Comparison of ENCODE assay signal across 9 cellular contexts in the genomic region with DNA sequence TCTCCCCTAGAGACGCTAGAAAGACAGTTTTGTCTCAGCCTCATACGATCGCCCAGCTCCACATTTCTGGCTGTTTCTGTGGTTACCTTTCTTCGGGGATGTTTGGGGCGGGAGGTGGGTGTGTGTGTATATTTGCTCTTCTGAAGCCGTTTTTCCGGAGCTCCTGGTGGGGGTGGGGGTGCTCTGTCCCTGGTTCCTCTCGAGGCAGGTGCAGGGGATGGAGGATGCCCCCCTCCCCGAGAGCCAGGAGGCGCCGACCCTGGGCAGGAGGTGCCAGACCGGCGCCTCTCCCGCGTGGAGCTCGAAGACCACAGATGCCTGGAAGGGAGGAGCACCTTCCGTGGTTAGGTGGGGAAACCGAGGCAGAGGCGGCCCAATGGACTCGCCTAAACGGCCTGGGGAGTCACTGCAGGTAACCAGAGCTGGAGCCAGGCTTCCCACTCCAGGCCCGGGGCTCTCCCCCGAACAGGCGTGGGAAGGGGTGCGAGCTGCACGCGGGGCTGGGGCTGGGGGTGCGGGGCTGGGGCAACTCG. TPM values are rescaled to one million over a fixed set of nuclear protein-coding genes. Genes with fewer than 3 reads are reported as not detected.
DNase-seq lines count a peak whose midpoint lies in the region; ATAC-seq, FAIRE-seq and TF ChIP-seq lines count a peak whose summit lies in the region.
"Had no signal": no experiment of that assay in that cellular context is flagged by ENCODE, and none has a peak within 500 bp of the region (broad histone marks: within the 10 kb centered on the region; RNA-seq: fewer than 3 reads in every experiment).

No MANE protein-coding gene starts in this region.

- peak overlapping the region; percentile 80 for H3K27ac Mint-ChIP-seq in activated T-helper 1 cell treated with anti-CD3 and anti-CD28 coated beads, Interleukin-12 subunit alpha, Interleukin-12 subunit beta, Interleukin-2, Interleukin-4 antibody, amounts not matched to agents 30 ng/mL and 10 ng/mL and 1 ng/mL, durations not matched to agents 14 hours and 24 hours and 36 hours

- H2AFZ ChIP-seq in HepG2 (ENCODE audit: low read length), result no peak overlapping the region

- intact Hi-C loops in heart right ventricle (cut with DNase I) (loop anchor here in 8 of 10 donors (2.0 to 10.0 kb wide), 9 partner anchors 100 to 177 kb away; a partner anchor contains a TSS), Right ventricle myocardium inferior (cut with DNase I) (loop anchor here (5.0 to 10.0 kb wide), 2 partner anchors 65 to 177 kb away; a partner anchor contains a TSS), HepG2 (cut with micrococcal nuclease; ENCODE audit: unreplicated experiment) (loop anchor here (1.0 to 2.0 kb wide), 3 partner anchors 17 to 179 kb away; a partner anchor contains a TSS)
- intact Hi-C loops in activated T-helper 1 cell treated with anti-CD3 and anti-CD28 coated beads, Interleukin-12 subunit alpha, Interleukin-12 subunit beta, Interleukin-2, Interleukin-4 antibody, amounts not matched to agents 30 ng/mL and 10 ng/mL and 1 ng/mL, durations not matched to agents 14 hours and 24 hours and 36 hours (cut with micrococcal nuclease), result loop anchor here (1.0 to 10.0 kb wide), 10 partner anchors 106 to 1453 kb away; a partner anchor contains a TSS

- H3K27me3 ChIP-seq in heart right ventricle, result no peaks in the 10 kb centered on the region
- H3K27me3 ChIP-seq in HepG2 (ENCODE audit: control insufficient read depth in 1 of 2, insufficient read depth in 2 of 2, low read length in 2 of 2), result no peaks in the 10 kb centered on the region; a peak in 1 of 5 replicates
- H3K27me3 ChIP-seq in thoracic aorta (replicated peaks; ENCODE audit: insufficient read depth), result no peaks in the 10 kb centered on the region

- peak overlapping the region; percentile 78 for H3K4me3 Mint-ChIP-seq in activated T-helper 1 cell treated with anti-CD3 and anti-CD28 coated beads, Interleukin-12 subunit alpha, Interleukin-12 subunit beta, Interleukin-2, Interleukin-4 antibody, amounts not matched to agents 30 ng/mL and 10 ng/mL and 1 ng/mL, durations not matched to agents 14 hours and 24 hours and 36 hours

- no peak for FAIRE-seq in HepG2 (lab: Jason Lieb, UNC)
- FAIRE-seq: endometrium had no signal

- H3K4me3 ChIP-seq in heart right ventricle (peak overlapping the region; percentile 79 to 98 (median 84)), HepG2 (replicated peaks in 1 of 3; ENCODE audit: insufficient read depth in 1 of 3, low read depth in 2 of 3, low read length in 3 of 3) (peak overlapping the region; percentile 52 to 83 (median 70)), thoracic aorta (peak overlapping the region; percentile 86)

- H3K79me2 ChIP-seq in HepG2 (ENCODE audit: insufficient read depth, low read length), result peaks cover 40% of the 10 kb centered on the region

- H3K36me3 ChIP-seq in heart right ventricle (no peaks in the 10 kb centered on the region), HepG2 (replicated peaks in 1 of 2; ENCODE audit: control insufficient read depth in 1 of 2, insufficient read depth in 2 of 2, low read length in 2 of 2) (0 out of 5 replicates have a peak, but pooled peaks cover 0 to 2% of the 10 kb centered on the region in 2 experiments), thoracic aorta (no peaks in the 10 kb centered on the region)

- H3K36me3 Mint-ChIP-seq in activated T-helper 1 cell treated with anti-CD3 and anti-CD28 coated beads, Interleukin-12 subunit alpha, Interleukin-12 subunit beta, Interleukin-2, Interleukin-4 antibody, amounts not matched to agents 30 ng/mL and 10 ng/mL and 1 ng/mL, durations not matched to agents 14 hours and 24 hours and 36 hours (ENCODE audit: low read depth), result peaks cover 3% of the 10 kb centered on the region

- TF ChIP-seq CTCF in heart right ventricle (IDR thresholded peaks at IDR 0.05) (no peak), HepG2 (CRISPR knock-in tag; IDR thresholded peaks at IDR 0.05) (no peak), thoracic aorta (IDR thresholded peaks at IDR 0.05) (no peak)

- in situ Hi-C loops in HepG2 (cut with HindIII; ENCODE audit: extremely low pct_ligation_motif_present, low pct_unique_long_range_greater_than_20kb), result no loop called here

- no peak for TF ChIP-seq RAD21 in HepG2 (CRISPR knock-in tag; IDR thresholded peaks at IDR 0.05)

- DNase-seq in heart right ventricle (no peak), Right ventricle myocardium inferior (ENCODE audit: missing footprints) (no peak), HepG2 (ENCODE audit: low spot score) (peak; percentile 71), thoracic aorta (ENCODE audit: low spot score) (no peak), hippocampal formation (lab: John Stamatoyannopoulos, UW) (no peak), epidermal melanocyte (ENCODE audit: insufficient read length, low spot score) (no peak)
- no peak for DNase-seq in activated T-helper 1 cell treated with anti-CD3 and anti-CD28 coated beads, Interleukin-12 subunit alpha, Interleukin-12 subunit beta, Interleukin-2, Interleukin-4 antibody, amounts not matched to agents 30 ng/mL and 10 ng/mL and 1 ng/mL, durations not matched to agents 14 hours and 24 hours and 36 hours (ENCODE audit: low spot score)

- ATAC-seq in heart right ventricle (peak in 3 of 8 donors; percentile 0 to 8 (median 4)), Right ventricle myocardium inferior (no peak), HepG2 (peak; percentile 18), thoracic aorta (ENCODE audit: insufficient number of reproducible peaks, low FRiP score, low read depth) (no peak), GM21528 (IDR thresholded peaks at IDR 0.05; ENCODE audit: low FRiP score, unreplicated experiment) (no peak)

- H3K27ac ChIP-seq in heart right ventricle (peak overlapping the region in 9 of 10 donors; percentile 67 to 90 (median 88)), HepG2 (ENCODE audit: extremely low read length, insufficient read depth, low read length) (peak overlapping the region; percentile 88), thoracic aorta (peak overlapping the region; percentile 53 to 59)

- peaks cover 33% of the 10 kb centered on the region; the same call in 1 of the 2 replicates for H4K20me1 ChIP-seq in HepG2 (ENCODE audit: insufficient read depth, low read length)

- H3K9ac ChIP-seq in HepG2 (ENCODE audit: insufficient read depth, low read depth, low read length), result peak overlapping the region; percentile 80

- peaks cover 74% of the 10 kb centered on the region for H3K4me1 Mint-ChIP-seq in activated T-helper 1 cell treated with anti-CD3 and anti-CD28 coated beads, Interleukin-12 subunit alpha, Interleukin-12 subunit beta, Interleukin-2, Interleukin-4 antibody, amounts not matched to agents 30 ng/mL and 10 ng/mL and 1 ng/mL, durations not matched to agents 14 hours and 24 hours and 36 hours (ENCODE audit: low read depth)

- H3K9me3 Mint-ChIP-seq in activated T-helper 1 cell treated with anti-CD3 and anti-CD28 coated beads, Interleukin-12 subunit alpha, Interleukin-12 subunit beta, Interleukin-2, Interleukin-4 antibody, amounts not matched to agents 30 ng/mL and 10 ng/mL and 1 ng/mL, durations not matched to agents 14 hours and 24 hours and 36 hours, result no peaks in the 10 kb centered on the region

- no TSS peak for BruUV-seq in HepG2 (replicated peaks; lab: Mats Ljungman, UMichigan)

- H3K4me2 ChIP-seq in HepG2 (ENCODE audit: low read depth, low read length), result peak overlapping the region; percentile 97

- TF ChIP-seq POLR2A in HepG2 (IDR thresholded peaks at IDR 0.05; ENCODE audit: insufficient read depth in 1 of 2, low read depth in 2 of 2, low read length in 2 of 2), result 0 out of 4 replicates have a peak, but pooled peaks of 1 of the 2 experiments have one; percentile 48

- POLR2A ChIA-PET in HepG2 (lab: Yijun Ruan, JAX), result interaction anchor here (0.6 to 5.2 kb wide), 25 partner anchors 8 to 671 kb away, joined by 3 to 105 read pairs (median 5); a partner anchor contains a TSS

- 31 to 36% methylated on average over 27 to 29 of the region's 29 CpGs for WGBS in heart right ventricle, 2 donors
- WGBS in HepG2 (ENCODE audit: low lambda C conversion rate), result 0% methylated on average over 4 of the region's 29 CpGs

- peaks cover 4% of the 10 kb centered on the region for H3K27me3 Mint-ChIP-seq in activated T-helper 1 cell treated with anti-CD3 and anti-CD28 coated beads, Interleukin-12 subunit alpha, Interleukin-12 subunit beta, Interleukin-2, Interleukin-4 antibody, amounts not matched to agents 30 ng/mL and 10 ng/mL and 1 ng/mL, durations not matched to agents 14 hours and 24 hours and 36 hours (ENCODE audit: insufficient read depth)

- CTCF ChIA-PET in HepG2 (lab: Yijun Ruan, JAX; ENCODE audit: low intra/inter-chr PET ratio, low total read pairs), result interaction anchor here (1.4 to 2.1 kb wide), 2 partner anchors 31 to 107 kb away, joined by 6 to 11 read pairs; no protein-coding TSS in a partner anchor

- TF ChIP-seq EP300 in HepG2 (IDR thresholded peaks at IDR 0.05; ENCODE audit: low read depth in 2 of 2, low read length in 2 of 2) (peak; percentile 18 to 41; a peak in 1 of 4 replicates), HepG2 (CRISPR knock-in tag; IDR thresholded peaks at IDR 0.05; ENCODE audit: borderline replicate concordance) (no peak)

- H3K4me1 ChIP-seq in heart right ventricle (peaks cover 0 to 63% (median 30%) of the 10 kb centered on the region in 9 donors), HepG2 (ENCODE audit: insufficient read depth, low read length) (peaks cover 68% of the 10 kb centered on the region), thoracic aorta (ENCODE audit: control insufficient read depth in 1 of 2, low read depth in 2 of 2) (peaks cover 6 to 25% of the 10 kb centered on the region in 2 donors)

- H3K9me3 ChIP-seq in heart right ventricle (peaks cover 0 to 8% (median 0%) of the 10 kb centered on the region in 11 donors), HepG2 (ENCODE audit: low read length) (no peaks in the 10 kb centered on the region), thoracic aorta (no peaks in the 10 kb centered on the region)

RNA-seq across cellular contexts. Expression of a gene that starts 0.7 kb away (rescaled TPM):
- total RNA-seq in heart right ventricle, result 10 to 100 TPM; 15.8 to 49.2 (median 22.8) TPM
- polyA plus RNA-seq in heart right ventricle, result 10 to 100 TPM; 31.8 to 46.4 TPM
- total RNA-seq in Right ventricle myocardium inferior, result 41.9 TPM
- 59.6 and 62.4 TPM in 2 replicates for total RNA-seq in activated T-helper 1 cell treated with anti-CD3 and anti-CD28 coated beads, Interleukin-12 subunit alpha, Interleukin-12 subunit beta, Interleukin-2, Interleukin-4 antibody, amounts not matched to agents 30 ng/mL and 10 ng/mL and 1 ng/mL, durations not matched to agents 14 hours and 24 hours and 36 hours
- total RNA-seq in HepG2 (2016; rRNA removed; fragmentation: Illumina TruSeq; extraction: Trizol), result 23.3 and 29.9 TPM in 2 replicates
- total RNA-seq in HepG2 (2016; cell fraction: cytosol; rRNA removed; fragmentation: Illumina TruSeq; extraction: Trizol; ENCODE audit: low read depth), result 43.0 and 51.2 TPM in 2 replicates
- total RNA-seq in HepG2 (2016; cell fraction: insoluble cytoplasmic fraction; rRNA removed; fragmentation: Illumina TruSeq; extraction: Trizol), result 21.4 and 28.1 TPM in 2 replicates
- 50.7 and 67.7 TPM in 2 replicates for total RNA-seq in HepG2 (2016; cell fraction: membrane; rRNA removed; fragmentation: Illumina TruSeq; extraction: Trizol)
- 12.9 and 16.1 TPM in 2 replicates for total RNA-seq in HepG2 (2016; cell fraction: nucleus; rRNA removed; fragmentation: Illumina TruSeq; extraction: Trizol)
- polyA plus RNA-seq in HepG2 (2011; rRNA removed), result 29.5 and 38.6 TPM in 2 replicates
- polyA plus RNA-seq in HepG2 (2011; cell fraction: cytosol; rRNA removed), result 29.8 and 35.9 TPM in 2 replicates
- 54.3 and 60.0 TPM in 2 replicates for polyA plus RNA-seq in HepG2 (2011; cell fraction: nucleus; rRNA removed)
- polyA plus RNA-seq in HepG2 (2012), result 46.0 and 46.8 TPM in 2 replicates
- polyA plus RNA-seq in HepG2 (2016; cell fraction: cytosol; fragmentation: Illumina TruSeq; extraction: Trizol; ENCODE audit: low read depth), result 37.1 and 47.1 TPM in 2 replicates
- polyA plus RNA-seq in HepG2 (2016; cell fraction: insoluble cytoplasmic fraction; fragmentation: Illumina TruSeq; extraction: Trizol; ENCODE audit: low read depth), result 24.6 and 35.5 TPM in 2 replicates
- polyA plus RNA-seq in HepG2 (2016; cell fraction: membrane; fragmentation: Illumina TruSeq; extraction: Trizol; ENCODE audit: low read depth), result 54.6 and 65.1 TPM in 2 replicates
- 30.3 and 35.7 TPM in 2 replicates for polyA plus RNA-seq in HepG2 (2016; cell fraction: nucleus; fragmentation: Illumina TruSeq; extraction: Trizol; ENCODE audit: insufficient read depth, low read depth)
- polyA minus RNA-seq in HepG2 (2011; rRNA and poly(A)+ RNA removed; ENCODE audit: low replicate concordance), result 26.5 and 27.7 TPM in 2 replicates
- 19.4 and 20.4 TPM in 2 replicates for polyA minus RNA-seq in HepG2 (2011; cell fraction: cytosol; rRNA and poly(A)+ RNA removed)
- 12.6 and 15.5 TPM in 2 replicates for polyA minus RNA-seq in HepG2 (2011; cell fraction: nucleus; rRNA and poly(A)+ RNA removed)
- 10 to 100 TPM; 34.6 to 50.2 TPM for total RNA-seq in thoracic aorta
